Comparison of ENCODE assay signal across 8 cellular contexts in genomic region chr4:184343400-184344177, GRCh38.
DNase-seq lines count a peak whose midpoint lies in the region; ATAC-seq, FAIRE-seq and TF ChIP-seq lines count a peak whose summit lies in the region.

No MANE protein-coding gene starts in this region.

- H3K9me3 Mint-ChIP-seq in activated naive CD4-positive, alpha-beta T cell treated with anti-CD3 and anti-CD28 coated beads for 36 hours = peaks cover under 1% of the 10 kb centered on the region
- H3K9me3 Mint-ChIP-seq in nephron (no peaks in the 10 kb centered on the region), type B pancreatic cell (no peaks in the 10 kb centered on the region)

- H3K4me1 Mint-ChIP-seq in activated naive CD4-positive, alpha-beta T cell treated with anti-CD3 and anti-CD28 coated beads for 36 hours (ENCODE audit: low read depth) = peaks cover 14% of the 10 kb centered on the region
- H3K4me1 Mint-ChIP-seq in nephron = peaks cover 46% of the 10 kb centered on the region
- peaks cover 36% of the 10 kb centered on the region for H3K4me1 Mint-ChIP-seq in type B pancreatic cell (ENCODE audit: unreplicated experiment)

- CTCF ChIA-PET in activated naive CD4-positive, alpha-beta T cell treated with anti-CD3 and anti-CD28 coated beads for 36 hours (lab: Charles Lee) = interaction anchor here (1.0 to 1.2 kb wide), 3 partner anchors 8 to 16 kb away, joined by 3 to 6 read pairs (median 3); no protein-coding TSS in a partner anchor

- no peak; the same call in 1 of the 2 replicates for TF ChIP-seq RAD21 in Ishikawa (IDR thresholded peaks at IDR 0.05; ENCODE audit: low read depth)

- no peaks in the 10 kb centered on the region for H3K36me3 Mint-ChIP-seq in activated naive CD4-positive, alpha-beta T cell treated with anti-CD3 and anti-CD28 coated beads for 36 hours (ENCODE audit: low read depth)
- H3K36me3 Mint-ChIP-seq in nephron (ENCODE audit: low read depth) (no peaks in the 10 kb centered on the region), type B pancreatic cell (no peaks in the 10 kb centered on the region)

- TF ChIP-seq EP300 in Ishikawa (IDR thresholded peaks at IDR 0.05; ENCODE audit: borderline replicate concordance) = no peak

- intact Hi-C loops in activated naive CD4-positive, alpha-beta T cell treated with anti-CD3 and anti-CD28 coated beads for 36 hours (cut with micrococcal nuclease) = loop anchor here (1.0 to 2.0 kb wide), 3 partner anchors 15 to 73 kb away; no protein-coding TSS in a partner anchor

- FAIRE-seq in frontal cortex (lab: Jason Lieb, UNC) = no peak

- DNase-seq in Caki2 (ENCODE audit: low read depth) = peak; percentile 76
- peak; percentile 84 for DNase-seq in RKO (ENCODE audit: low spot score)
- DNase-seq in activated naive CD4-positive, alpha-beta T cell treated with anti-CD3 and anti-CD28 coated beads for 36 hours = peak; percentile 61
- DNase-seq in frontal cortex (ENCODE audit: low spot score in 2 of 2) = peak; percentile 34 to 68
- DNase-seq in type B pancreatic cell (ENCODE audit: extremely low spot score, unreplicated experiment) = no peak

- in situ Hi-C loops in Caki2 (cut with HindIII; ENCODE audit: low pct_unique_long_range_greater_than_20kb, low sequenced_read_pairs) = no loop called here

- H3K27me3 Mint-ChIP-seq in activated naive CD4-positive, alpha-beta T cell treated with anti-CD3 and anti-CD28 coated beads for 36 hours (ENCODE audit: low read depth) = peaks cover 2% of the 10 kb centered on the region
- H3K27me3 Mint-ChIP-seq in nephron (ENCODE audit: low read depth) (no peaks in the 10 kb centered on the region), type B pancreatic cell (no peaks in the 10 kb centered on the region)

- ATAC-seq in GM21447 (IDR thresholded peaks at IDR 0.05; ENCODE audit: unreplicated experiment) = peak; percentile 50

- no peak for TF ChIP-seq CTCF in nephron (IDR thresholded peaks at IDR 0.05; ENCODE audit: unreplicated experiment in 3 of 3)
- TF ChIP-seq CTCF in type B pancreatic cell (conservative IDR thresholded peaks at IDR 0.05) = no peak

- H3K27ac Mint-ChIP-seq in activated naive CD4-positive, alpha-beta T cell treated with anti-CD3 and anti-CD28 coated beads for 36 hours = peak overlapping the region; percentile 60
- peak overlapping the region; percentile 91 to 96 (median 93) for H3K27ac Mint-ChIP-seq in nephron
- peak overlapping the region; percentile 92 for H3K27ac Mint-ChIP-seq in type B pancreatic cell

- peak overlapping the region; percentile 77 for H3K4me3 Mint-ChIP-seq in activated naive CD4-positive, alpha-beta T cell treated with anti-CD3 and anti-CD28 coated beads for 36 hours
- H3K4me3 Mint-ChIP-seq in nephron (peak overlapping the region; percentile 91 to 93 (median 91)), type B pancreatic cell (peak overlapping the region; percentile 95)

TF ChIP-seq in Ishikawa, 13 proteins besides CTCF, POLR2A, EP300 and RAD21:
- TF ChIP-seq YY1 (IDR thresholded peaks at IDR 0.05; ENCODE audit: low read depth) = peak; percentile 61; the same call in 1 of the 2 replicates
- TF ChIP-seq MAX (IDR thresholded peaks at IDR 0.05) = peak; percentile 45; the same call in 1 of the 2 replicates
- no peak for TF ChIP-seq EGR1 (IDR thresholded peaks at IDR 0.05)
- peak; percentile 33; the same call in 1 of the 2 replicates for TF ChIP-seq TAF1 (IDR thresholded peaks at IDR 0.05; ENCODE audit: low read depth)
